Comparison of ENCODE assay signal across 24 cellular contexts in genomic region chr9:34382879-34383278, GRCh38. TPM values are rescaled to one million over a fixed set of nuclear protein-coding genes. Genes with fewer than 3 reads are reported as not detected.
DNase-seq lines count a peak whose midpoint lies in the region; TF ChIP-seq lines count a peak whose summit lies in the region.
"Had no signal": no experiment of that assay in that cellular context is flagged by ENCODE, and none has a peak within 500 bp of the region (broad histone marks: within the 10 kb centered on the region; RNA-seq: fewer than 3 reads in every experiment).

No MANE protein-coding gene starts in this region.

- no peak overlapping the region for H3K4ac ChIP-seq in trophoblast cell (ENCODE audit: low read depth, low read length)

- no peaks in the 10 kb centered on the region for H4K20me1 ChIP-seq in osteoblast (ENCODE audit: insufficient read depth, low read length)

- H3K9me3 ChIP-seq in osteoblast (ENCODE audit: low read depth, low read length) (no peaks in the 10 kb centered on the region), trophoblast cell (ENCODE audit: insufficient read depth, low read depth, low read length) (peaks cover 5% of the 10 kb centered on the region)
- H3K9me3 ChIP-seq: BLaER1 treated with 17β-estradiol and CSF1 and Interleukin-3, amounts not matched to agents 10 nM and 100 nM had no signal

- peak overlapping the region; percentile 32 for H3K27ac Mint-ChIP-seq in endothelial cell (ENCODE audit: unreplicated experiment)
- no peak overlapping the region for H3K27ac Mint-ChIP-seq in activated naive CD8-positive, alpha-beta T cell treated with anti-CD3 and anti-CD28 coated beads for 36 hours
- H3K27ac Mint-ChIP-seq: CD8-positive, alpha-beta T cell had no signal

- DNase-seq in activated CD8-positive, alpha-beta memory T cell treated with anti-CD3 and anti-CD28 coated beads for 24 hours = peak; percentile 45
- DNase-seq in activated CD8-positive, alpha-beta memory T cell treated with anti-CD3 and anti-CD28 coated beads, Interleukin-2, amount 50 U/mL, for 4 hours = no peak
- DNase-seq in GM03348 (ENCODE audit: low spot score) (peak; percentile 1), endothelial cell (ENCODE audit: low spot score) (no peak), osteoblast (ENCODE audit: insufficient read length, low spot score, missing footprints) (peak; percentile 13), trophoblast cell (no peak), germinal center (ENCODE audit: low spot score) (no peak)
- no peak for DNase-seq in activated naive CD8-positive, alpha-beta T cell treated with anti-CD3 and anti-CD28 coated beads for 36 hours
- DNase-seq: 8988T; Calu3; DMS153; GOT3; HCEC 1CT; KG1; NCI-H1092 treated with DMSO at 0.1 percent for 48 hours; NCI-H1436 treated with DMSO at 0.1 percent for 48 hours; NCI-H2029; NCI-H226; NCI-H524; NCI-H774; NK-92 treated with Interleukin-12 subunit alpha and Interleukin-12 subunit beta, amount 100 ng/mL, for 24 hours; SIG-M5 had no signal

- H3K27ac ChIP-seq in osteoblast (ENCODE audit: low read depth, low read length) (no peak overlapping the region), trophoblast cell (ENCODE audit: low read depth, low read length) (no peak overlapping the region)
- H3K27ac ChIP-seq: BLaER1 treated with 17β-estradiol and CSF1 and Interleukin-3, amounts not matched to agents 10 nM and 100 nM had no signal

- TF ChIP-seq CTCF in endothelial cell (IDR thresholded peaks at IDR 0.05; ENCODE audit: unreplicated experiment) = no peak
- TF ChIP-seq CTCF in osteoblast (IDR thresholded peaks at IDR 0.05; ENCODE audit: extremely low read depth, low read depth, low read length) = no peak

- H3K4me3 Mint-ChIP-seq in endothelial cell (ENCODE audit: unreplicated experiment) = peak overlapping the region; percentile 48
- H3K4me3 Mint-ChIP-seq in activated naive CD8-positive, alpha-beta T cell treated with anti-CD3 and anti-CD28 coated beads for 36 hours = no peak overlapping the region
- H3K4me3 Mint-ChIP-seq: CD8-positive, alpha-beta T cell had no signal

- no peak overlapping the region for H3K4me2 ChIP-seq in osteoblast (ENCODE audit: insufficient read depth, low read length)
- no peak overlapping the region for H3K4me2 ChIP-seq in trophoblast cell (ENCODE audit: low read length)
- H3K4me2 ChIP-seq: BLaER1 treated with 17β-estradiol and CSF1 and Interleukin-3, amounts not matched to agents 10 nM and 100 nM had no signal

- H3K36me3 ChIP-seq in osteoblast (ENCODE audit: insufficient read depth, low read length) (no peaks in the 10 kb centered on the region), trophoblast cell (ENCODE audit: control insufficient read depth in 1 of 2, insufficient read depth in 2 of 2, low read length in 2 of 2) (no peaks in the 10 kb centered on the region)
- H3K36me3 ChIP-seq: BLaER1 treated with 17β-estradiol and CSF1 and Interleukin-3, amounts not matched to agents 10 nM and 100 nM had no signal

- H3K9ac ChIP-seq in trophoblast cell (ENCODE audit: low read length) = no peak overlapping the region
- H3K9ac ChIP-seq: BLaER1 treated with 17β-estradiol and CSF1 and Interleukin-3, amounts not matched to agents 10 nM and 100 nM had no signal

- no peak overlapping the region for H3K14ac ChIP-seq in trophoblast cell (ENCODE audit: low read length)

- H3K79me2 ChIP-seq in osteoblast (ENCODE audit: insufficient read depth, low read length) = no peaks in the 10 kb centered on the region
- no peaks in the 10 kb centered on the region for H3K79me2 ChIP-seq in trophoblast cell (ENCODE audit: control insufficient read depth, insufficient read depth, low read length, poor library complexity)

- H2AFZ ChIP-seq in osteoblast (ENCODE audit: low read length) (no peak overlapping the region), trophoblast cell (ENCODE audit: insufficient read depth, low read length, poor library complexity) (no peak overlapping the region)

- no peak overlapping the region for H3K23ac ChIP-seq in trophoblast cell (ENCODE audit: low read length)

- H3K9me3 Mint-ChIP-seq in endothelial cell (ENCODE audit: unreplicated experiment) = no peaks in the 10 kb centered on the region
- no peaks in the 10 kb centered on the region for H3K9me3 Mint-ChIP-seq in activated naive CD8-positive, alpha-beta T cell treated with anti-CD3 and anti-CD28 coated beads for 36 hours
- H3K9me3 Mint-ChIP-seq: CD8-positive, alpha-beta T cell had no signal

- H2BK120ac ChIP-seq in trophoblast cell (ENCODE audit: insufficient read depth, low read length, poor library complexity) = no peak overlapping the region

- peaks cover 8% of the 10 kb centered on the region for H3K4me1 Mint-ChIP-seq in endothelial cell (ENCODE audit: unreplicated experiment)
- H3K4me1 Mint-ChIP-seq in activated naive CD8-positive, alpha-beta T cell treated with anti-CD3 and anti-CD28 coated beads for 36 hours = peaks cover 18% of the 10 kb centered on the region

- WGBS in trophoblast cell (ENCODE audit: extremely low coverage, insufficient coverage, insufficient read length) = no CpG with 5 or more reads among the region's 3 CpGs

- H4K91ac ChIP-seq in trophoblast cell (ENCODE audit: low read depth, low read length) = no peak overlapping the region

- H4K8ac ChIP-seq in trophoblast cell (ENCODE audit: low read depth, low read length) = no peak overlapping the region

- no peak overlapping the region for H3K4me3 ChIP-seq in osteoblast (ENCODE audit: insufficient read depth, low read length)
- H3K4me3 ChIP-seq in trophoblast cell (ENCODE audit: low read depth, low read length) = no peak overlapping the region
- H3K4me3 ChIP-seq: BLaER1 treated with 17β-estradiol and CSF1 and Interleukin-3, amounts not matched to agents 10 nM and 100 nM had no signal

- H3K79me1 ChIP-seq in trophoblast cell (ENCODE audit: low read length) = no peaks in the 10 kb centered on the region

- H3K18ac ChIP-seq in trophoblast cell (ENCODE audit: low read length) = no peak overlapping the region

- no peak overlapping the region for H4K12ac ChIP-seq in trophoblast cell (ENCODE audit: low read depth, low read length)

- H3K36me3 Mint-ChIP-seq in endothelial cell (ENCODE audit: low read depth, unreplicated experiment) = peaks cover 3% of the 10 kb centered on the region
- peaks cover 2% of the 10 kb centered on the region for H3K36me3 Mint-ChIP-seq in activated naive CD8-positive, alpha-beta T cell treated with anti-CD3 and anti-CD28 coated beads for 36 hours
- H3K36me3 Mint-ChIP-seq: CD8-positive, alpha-beta T cell had no signal

- H3K27me3 Mint-ChIP-seq in endothelial cell (ENCODE audit: unreplicated experiment) = peaks cover 26% of the 10 kb centered on the region
- no peaks in the 10 kb centered on the region for H3K27me3 Mint-ChIP-seq in activated naive CD8-positive, alpha-beta T cell treated with anti-CD3 and anti-CD28 coated beads for 36 hours

- no peak overlapping the region for H2AK5ac ChIP-seq in trophoblast cell (ENCODE audit: low read length)

- H3K27me3 ChIP-seq in osteoblast (ENCODE audit: insufficient read depth, low read length) (no peaks in the 10 kb centered on the region), trophoblast cell (ENCODE audit: insufficient read depth, low read length) (peaks cover 17% of the 10 kb centered on the region)

- peaks cover 4% of the 10 kb centered on the region for H3K4me1 ChIP-seq in osteoblast (ENCODE audit: insufficient read depth, low read length)
- peaks cover 12 to 13% of the 10 kb centered on the region in 2 experiments for H3K4me1 ChIP-seq in trophoblast cell (ENCODE audit: control insufficient read depth in 1 of 2, insufficient read depth in 2 of 2, low read length in 2 of 2)

- no peak overlapping the region for H2BK12ac ChIP-seq in trophoblast cell (ENCODE audit: low read length)

- no peak overlapping the region for H2BK5ac ChIP-seq in trophoblast cell (ENCODE audit: low read depth, low read length, poor library complexity)

RNA-seq across cellular contexts. Expression of gene MYORG, which starts 6.2 kb away (rescaled TPM):
- total RNA-seq in endothelial cell (ENCODE audit: unreplicated experiment) (77.0 TPM), osteoblast (0.36 and 0.88 TPM in 2 replicates)
- 1 to 10 TPM; 3.6 to 4.4 TPM for total RNA-seq in activated naive CD8-positive, alpha-beta T cell treated with anti-CD3 and anti-CD28 coated beads for 36 hours
- polyA plus RNA-seq in trophoblast cell (2013) = 23.9 and 24.2 TPM in 2 replicates

RNA-seq across cellular contexts. Expression of gene NUDT2, which starts 53.5 kb away (rescaled TPM):
- total RNA-seq in endothelial cell (ENCODE audit: unreplicated experiment) (16.8 TPM), osteoblast (15.2 and 18.3 TPM in 2 replicates)
- 10 to 100 TPM; 28.0 to 32.7 TPM for total RNA-seq in activated naive CD8-positive, alpha-beta T cell treated with anti-CD3 and anti-CD28 coated beads for 36 hours
- polyA plus RNA-seq in trophoblast cell (2013) = 10.6 and 10.8 TPM in 2 replicates

RNA-seq across cellular contexts. Expression of gene KIF24, which starts 53.8 kb away (rescaled TPM):
- total RNA-seq in endothelial cell (ENCODE audit: unreplicated experiment) = 2.2 TPM
- 1.8 TPM in 2 replicates for total RNA-seq in osteoblast
- total RNA-seq in activated naive CD8-positive, alpha-beta T cell treated with anti-CD3 and anti-CD28 coated beads for 36 hours = 1 to 10 TPM; 6.2 to 6.5 TPM
- 1.7 and 1.9 TPM in 2 replicates for polyA plus RNA-seq in trophoblast cell (2013)

Comparison
In these comparisons a context has a peak if more than half of its experiments do, and no peak if none do; other contexts are left out.
1. DNase-seq: peak in activated CD8-positive, alpha-beta memory T cell treated with anti-CD3 and anti-CD28 coated beads for 24 hours (single experiment), GM03348 (single experiment) and osteoblast (single experiment); none in activated CD8-positive, alpha-beta memory T cell treated with anti-CD3 and anti-CD28 coated beads, Interleukin-2, amount 50 U/mL, for 4 hours (single experiment), endothelial cell (single experiment), activated naive CD8-positive, alpha-beta T cell treated with anti-CD3 and anti-CD28 coated beads for 36 hours (single experiment), trophoblast cell (0 of 2) and germinal center (single experiment).
2. RNA of gene MYORG, which starts 6.2 kb away (total RNA-seq): 77.0 TPM in endothelial cell (single experiment); 3.6 to 4.4 TPM in activated naive CD8-positive, alpha-beta T cell treated with anti-CD3 and anti-CD28 coated beads for 36 hours and 0.36 to 0.88 TPM in osteoblast; every median in the first group is over 10 times any median in the second.